1 cellular context compared by ENCODE assay signal in the genomic region with DNA sequence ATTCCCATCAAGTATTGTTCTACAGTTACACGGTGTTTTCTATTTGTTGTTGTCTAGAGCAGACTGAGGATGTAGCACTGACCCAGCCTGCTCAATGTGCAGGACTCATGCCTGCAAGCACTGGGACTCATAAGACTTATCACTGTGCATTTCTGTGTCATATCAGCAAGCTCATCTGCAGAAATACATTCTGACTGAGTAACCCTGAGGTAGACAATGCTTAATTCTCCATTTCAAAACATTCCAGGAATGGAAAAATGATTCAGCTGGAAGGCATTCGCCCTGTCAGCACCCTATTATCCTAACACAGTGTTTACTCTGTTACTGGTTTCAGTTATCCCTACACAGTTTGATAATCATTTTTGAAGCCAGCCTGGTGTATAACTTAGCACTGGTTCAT.
TF ChIP-seq lines count a peak whose summit lies in the region.

No MANE protein-coding gene starts in this region.

TF ChIP-seq in SK-N-SH, 30 proteins besides CTCF, POLR2A, EP300 and RAD21 (continued from another document):
- TF ChIP-seq, protein P1, sequence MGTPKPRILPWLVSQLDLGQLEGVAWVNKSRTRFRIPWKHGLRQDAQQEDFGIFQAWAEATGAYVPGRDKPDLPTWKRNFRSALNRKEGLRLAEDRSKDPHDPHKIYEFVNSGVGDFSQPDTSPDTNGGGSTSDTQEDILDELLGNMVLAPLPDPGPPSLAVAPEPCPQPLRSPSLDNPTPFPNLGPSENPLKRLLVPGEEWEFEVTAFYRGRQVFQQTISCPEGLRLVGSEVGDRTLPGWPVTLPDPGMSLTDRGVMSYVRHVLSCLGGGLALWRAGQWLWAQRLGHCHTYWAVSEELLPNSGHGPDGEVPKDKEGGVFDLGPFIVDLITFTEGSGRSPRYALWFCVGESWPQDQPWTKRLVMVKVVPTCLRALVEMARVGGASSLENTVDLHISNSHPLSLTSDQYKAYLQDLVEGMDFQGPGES (IDR thresholded peaks at IDR 0.05; ENCODE audit: low read depth, low read length): no peak
- TF ChIP-seq, protein P2, sequence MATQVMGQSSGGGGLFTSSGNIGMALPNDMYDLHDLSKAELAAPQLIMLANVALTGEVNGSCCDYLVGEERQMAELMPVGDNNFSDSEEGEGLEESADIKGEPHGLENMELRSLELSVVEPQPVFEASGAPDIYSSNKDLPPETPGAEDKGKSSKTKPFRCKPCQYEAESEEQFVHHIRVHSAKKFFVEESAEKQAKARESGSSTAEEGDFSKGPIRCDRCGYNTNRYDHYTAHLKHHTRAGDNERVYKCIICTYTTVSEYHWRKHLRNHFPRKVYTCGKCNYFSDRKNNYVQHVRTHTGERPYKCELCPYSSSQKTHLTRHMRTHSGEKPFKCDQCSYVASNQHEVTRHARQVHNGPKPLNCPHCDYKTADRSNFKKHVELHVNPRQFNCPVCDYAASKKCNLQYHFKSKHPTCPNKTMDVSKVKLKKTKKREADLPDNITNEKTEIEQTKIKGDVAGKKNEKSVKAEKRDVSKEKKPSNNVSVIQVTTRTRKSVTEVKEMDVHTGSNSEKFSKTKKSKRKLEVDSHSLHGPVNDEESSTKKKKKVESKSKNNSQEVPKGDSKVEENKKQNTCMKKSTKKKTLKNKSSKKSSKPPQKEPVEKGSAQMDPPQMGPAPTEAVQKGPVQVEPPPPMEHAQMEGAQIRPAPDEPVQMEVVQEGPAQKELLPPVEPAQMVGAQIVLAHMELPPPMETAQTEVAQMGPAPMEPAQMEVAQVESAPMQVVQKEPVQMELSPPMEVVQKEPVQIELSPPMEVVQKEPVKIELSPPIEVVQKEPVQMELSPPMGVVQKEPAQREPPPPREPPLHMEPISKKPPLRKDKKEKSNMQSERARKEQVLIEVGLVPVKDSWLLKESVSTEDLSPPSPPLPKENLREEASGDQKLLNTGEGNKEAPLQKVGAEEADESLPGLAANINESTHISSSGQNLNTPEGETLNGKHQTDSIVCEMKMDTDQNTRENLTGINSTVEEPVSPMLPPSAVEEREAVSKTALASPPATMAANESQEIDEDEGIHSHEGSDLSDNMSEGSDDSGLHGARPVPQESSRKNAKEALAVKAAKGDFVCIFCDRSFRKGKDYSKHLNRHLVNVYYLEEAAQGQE (IDR thresholded peaks at IDR 0.05; ENCODE audit: low read depth, low read length): 0 out of 2 replicates have a peak, but pooled peaks have one; percentile 21
- TF ChIP-seq RXRA (IDR thresholded peaks at IDR 0.05; ENCODE audit: borderline replicate concordance, low read depth): peak; percentile 92
